In genomic region chr5:72151169-72151568, GRCh38 we compare ENCODE assay signal across 13 cellular contexts. TPM values are rescaled to one million over a fixed set of nuclear protein-coding genes. Genes with fewer than 3 reads are reported as not detected.
A peak's percentile ranks its signal among the peaks of the same experiment; 100 is the strongest.
DNase-seq lines count a peak whose midpoint lies in the region; ATAC-seq, FAIRE-seq and TF ChIP-seq lines count a peak whose summit lies in the region.
"Had no signal": no experiment of that assay in that cellular context is flagged by ENCODE, and none has a peak within 500 bp of the region (broad histone marks: within the 10 kb centered on the region; RNA-seq: fewer than 3 reads in every experiment).

No MANE protein-coding gene starts in this region.

- no peaks in the 10 kb centered on the region for H3K9me3 ChIP-seq in ascending aorta
- no peaks in the 10 kb centered on the region for H3K9me3 ChIP-seq in hepatocyte (ENCODE audit: low read depth)
- H3K9me3 ChIP-seq in suprapubic skin, result no peaks in the 10 kb centered on the region
- H3K9me3 ChIP-seq: prostate gland had no signal

- H3K36me3 ChIP-seq in ascending aorta (peaks cover 0 to 12% of the 10 kb centered on the region in 2 donors), hepatocyte (replicated peaks; ENCODE audit: insufficient read depth, low read depth) (no peaks in the 10 kb centered on the region), suprapubic skin (no peaks in the 10 kb centered on the region)
- H3K36me3 ChIP-seq: prostate gland had no signal

- DNase-seq in LHCN-M2 (ENCODE audit: low read depth) (peak; percentile 46), ascending aorta (ENCODE audit: low spot score in 2 of 2) (no peak), hepatocyte (ENCODE audit: low spot score) (no peak), suprapubic skin (ENCODE audit: low spot score in 2 of 2) (no peak), D721Med (ENCODE audit: insufficient read length, low spot score) (no peak), pons (ENCODE audit: low spot score) (no peak)
- DNase-seq: activated CD8-positive, alpha-beta T cell treated with anti-CD3 and anti-CD28 coated beads, Interleukin-2, amount 10 ng/mL, durations not matched to agents 7 days and 5 days; activated effector memory CD4-positive, alpha-beta T cell treated with anti-CD3 and anti-CD28 coated beads, Interleukin-2, amount 50 U/mL, for 16 hours; CD8-positive, alpha-beta memory T cell; NCI-H1092 had no signal

- FAIRE-seq in D721Med (lab: Jason Lieb, UNC), result no peak
- FAIRE-seq: endothelial cell of umbilical vein had no signal

- H2AFZ ChIP-seq in hepatocyte, result no peak overlapping the region

- no peak for TF ChIP-seq POLR2A in suprapubic skin (IDR thresholded peaks at IDR 0.05)

- intact Hi-C loops in ascending aorta (cut with DNase I), result loop anchor here (5.0 kb wide), 2 partner anchors 96 to 156 kb away; no protein-coding TSS in a partner anchor

- H3K4me1 ChIP-seq in ascending aorta (peaks cover 34 to 91% of the 10 kb centered on the region in 2 donors), hepatocyte (ENCODE audit: insufficient read depth) (no peaks in the 10 kb centered on the region), suprapubic skin (peaks cover 38% of the 10 kb centered on the region)
- H3K4me1 ChIP-seq: prostate gland had no signal

- no peak overlapping the region for H3K4me2 ChIP-seq in hepatocyte

- no peaks in the 10 kb centered on the region for H3K9me2 ChIP-seq in hepatocyte (replicated peaks; ENCODE audit: insufficient read depth)

- H3K27ac ChIP-seq in ascending aorta (peak overlapping the region; percentile 93 to 95), hepatocyte (peak overlapping the region; percentile 22), suprapubic skin (peak overlapping the region; percentile 47)

- H4K20me1 ChIP-seq in hepatocyte (ENCODE audit: insufficient read depth, poor library complexity, severe bottlenecking), result no peaks in the 10 kb centered on the region

- H3K27me3 ChIP-seq in ascending aorta, result no peaks in the 10 kb centered on the region
- no peaks in the 10 kb centered on the region for H3K27me3 ChIP-seq in hepatocyte
- H3K27me3 ChIP-seq in suprapubic skin, result no peaks in the 10 kb centered on the region

- H3K4me3 ChIP-seq in ascending aorta, result no peak overlapping the region
- H3K4me3 ChIP-seq in hepatocyte, result no peak overlapping the region
- no peak overlapping the region for H3K4me3 ChIP-seq in suprapubic skin
- H3K4me3 ChIP-seq: prostate gland had no signal

- peaks cover 29% of the 10 kb centered on the region for H3K79me2 ChIP-seq in hepatocyte

- TF ChIP-seq CTCF in ascending aorta (IDR thresholded peaks at IDR 0.05) (no peak), hepatocyte (IDR thresholded peaks at IDR 0.05; ENCODE audit: poor library complexity) (no peak), suprapubic skin (IDR thresholded peaks at IDR 0.05) (no peak), D721Med (IDR thresholded peaks at IDR 0.05; ENCODE audit: insufficient read depth, missing control alignments) (no peak)

- no peak for TF ChIP-seq EP300 in suprapubic skin (IDR thresholded peaks at IDR 0.05)

- no peak for ATAC-seq in HG03095 (IDR thresholded peaks at IDR 0.05; ENCODE audit: unreplicated experiment)
- ATAC-seq: activated CD8-positive, alpha-beta T cell treated with anti-CD3 and anti-CD28 coated beads, Interleukin-2, amount 10 ng/mL, durations not matched to agents 7 days and 5 days had no signal

RNA-seq across cellular contexts. Expression of gene MAP1B, which starts 43.9 kb away (rescaled TPM):
- total RNA-seq in LHCN-M2 (2014; rRNA removed) (66.9 and 197 TPM in 2 replicates), ascending aorta (1,059 TPM), hepatocyte (40.8 and 82.4 TPM in 2 replicates), suprapubic skin (100 to 1,000 TPM in 1 of 4 donors, 10 to 100 TPM in 3; 38.1 to 172 (median 67.5) TPM)
- 57.6 TPM for polyA plus RNA-seq in LHCN-M2 (2012)
- 115 and 142 TPM in 2 replicates for polyA plus RNA-seq in hepatocyte

Comparison
In these comparisons a context has a peak if more than half of its experiments do, and no peak if none do; other contexts are left out.
1. H3K27ac ChIP-seq: peak in every context shown above with its lines; median percentile 94 in ascending aorta; 47 in suprapubic skin; 22 in hepatocyte.